In the genomic region with DNA sequence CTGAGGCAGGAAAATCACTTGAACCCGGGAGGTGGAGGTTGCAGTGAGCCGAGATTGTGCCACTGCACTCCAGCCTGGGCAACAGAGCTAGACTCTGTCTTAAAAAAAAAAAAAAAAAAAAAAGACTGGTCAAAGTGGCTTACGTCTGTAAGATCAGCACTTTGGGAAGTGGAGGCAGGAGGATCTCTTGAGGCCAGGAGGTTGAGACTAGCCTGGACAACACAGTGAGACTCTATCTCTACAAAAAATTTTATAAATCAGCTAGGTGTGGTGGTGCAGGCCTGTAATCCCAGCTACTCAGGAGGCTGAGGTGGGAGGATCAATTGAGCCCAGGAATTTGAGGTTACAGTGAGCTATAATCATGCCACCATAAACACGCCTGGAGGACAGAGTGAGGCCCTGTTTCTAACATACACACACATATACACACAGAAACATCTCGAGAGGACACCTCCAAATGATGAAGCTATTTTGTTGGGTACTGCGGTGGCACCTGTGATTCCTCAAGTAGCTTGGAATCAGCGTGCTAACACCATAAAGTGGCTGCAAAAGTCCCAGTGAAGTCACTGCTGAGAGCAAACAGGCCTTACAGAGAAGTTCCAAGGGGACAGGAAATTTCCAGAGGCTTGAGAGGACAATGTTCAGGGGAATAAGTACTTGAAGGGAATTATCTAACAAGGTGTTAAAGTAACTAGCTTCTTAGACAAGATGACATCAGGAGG, we compare ENCODE assay signal across 9 cellular contexts. TPM values are rescaled to one million over a fixed set of nuclear protein-coding genes. Genes with fewer than 3 reads are reported as not detected.
DNase-seq lines count a peak whose midpoint lies in the region; ATAC-seq and TF ChIP-seq lines count a peak whose summit lies in the region.
"Had no signal": no experiment of that assay in that cellular context is flagged by ENCODE, and none has a peak within 500 bp of the region (broad histone marks: within the 10 kb centered on the region; RNA-seq: fewer than 3 reads in every experiment).

No MANE protein-coding gene starts in this region.

- peak overlapping the region; percentile 73 for H3K4me3 ChIP-seq in WI38 (ENCODE audit: low read depth, low read length)

- DNase-seq in DMS 273 (lab: John Stamatoyannopoulos, UW; ENCODE audit: unreplicated experiment): peak; percentile 49
- no peak for DNase-seq in DMS 273 treated with DMSO at 0.1 percent for 48 hours (lab: John Stamatoyannopoulos, UW)
- DNase-seq in glutamatergic neuron: no peak
- no peak for DNase-seq in ecto neural progenitor cell (ENCODE audit: low spot score)
- DNase-seq in NCI-H2196 treated with DMSO at 0.1 percent for 48 hours (lab: John Stamatoyannopoulos, UW; ENCODE audit: unreplicated experiment): no peak
- DNase-seq: aorta had no signal

- peak overlapping the region; percentile 86 for H3K4me3 Mint-ChIP-seq in glutamatergic neuron (ENCODE audit: unreplicated experiment)
- H3K4me3 Mint-ChIP-seq in stimulated activated memory B cell treated with anti-CD40 and anti-IgM and Interleukin-4, amounts not matched to agents 10 μg/mL and 1 μg/mL and 100 μg/mL, for 72 hours: peak overlapping the region; percentile 81

- no peaks in the 10 kb centered on the region for H3K36me3 Mint-ChIP-seq in glutamatergic neuron (ENCODE audit: unreplicated experiment)
- H3K36me3 Mint-ChIP-seq in stimulated activated memory B cell treated with anti-CD40 and anti-IgM and Interleukin-4, amounts not matched to agents 10 μg/mL and 1 μg/mL and 100 μg/mL, for 72 hours: peaks cover 5% of the 10 kb centered on the region

- TF ChIP-seq CTCF in WI38 (IDR thresholded peaks at IDR 0.05; ENCODE audit: low read depth, low read length) (no peak), glutamatergic neuron (IDR thresholded peaks at IDR 0.05; ENCODE audit: partially characterized antibody, unreplicated experiment) (no peak)

- H3K27ac Mint-ChIP-seq in glutamatergic neuron (ENCODE audit: unreplicated experiment): peak overlapping the region; percentile 88
- H3K27ac Mint-ChIP-seq in stimulated activated memory B cell treated with anti-CD40 and anti-IgM and Interleukin-4, amounts not matched to agents 10 μg/mL and 1 μg/mL and 100 μg/mL, for 72 hours: peak overlapping the region; percentile 78

- no peak for ATAC-seq in stimulated activated memory B cell treated with anti-CD40 and anti-IgM and Interleukin-4, amounts not matched to agents 10 μg/mL and 1 μg/mL and 100 μg/mL, for 72 hours
- no peak for ATAC-seq in GM18498 (IDR thresholded peaks at IDR 0.05; ENCODE audit: unreplicated experiment)

- H3K4me1 Mint-ChIP-seq in glutamatergic neuron (ENCODE audit: low read depth, unreplicated experiment): peaks cover 18% of the 10 kb centered on the region
- H3K4me1 Mint-ChIP-seq in stimulated activated memory B cell treated with anti-CD40 and anti-IgM and Interleukin-4, amounts not matched to agents 10 μg/mL and 1 μg/mL and 100 μg/mL, for 72 hours: peaks cover 60% of the 10 kb centered on the region

- peaks cover 19% of the 10 kb centered on the region for H3K27me3 Mint-ChIP-seq in glutamatergic neuron (ENCODE audit: unreplicated experiment)
- H3K27me3 Mint-ChIP-seq in stimulated activated memory B cell treated with anti-CD40 and anti-IgM and Interleukin-4, amounts not matched to agents 10 μg/mL and 1 μg/mL and 100 μg/mL, for 72 hours: no peaks in the 10 kb centered on the region

- peaks cover 14% of the 10 kb centered on the region for H3K9me3 Mint-ChIP-seq in glutamatergic neuron (ENCODE audit: unreplicated experiment)
- H3K9me3 Mint-ChIP-seq in stimulated activated memory B cell treated with anti-CD40 and anti-IgM and Interleukin-4, amounts not matched to agents 10 μg/mL and 1 μg/mL and 100 μg/mL, for 72 hours: no peaks in the 10 kb centered on the region

RNA-seq across cellular contexts. Expression of gene NADK, which starts 1.4 kb away (rescaled TPM):
- total RNA-seq in glutamatergic neuron (ENCODE audit: unreplicated experiment): 66.0 TPM

RNA-seq across cellular contexts. Expression of gene CDK11A, which starts 52.7 kb away (rescaled TPM):
- total RNA-seq in glutamatergic neuron (ENCODE audit: unreplicated experiment): 62.8 TPM
